8 cellular contexts compared by ENCODE assay signal in the genomic region with DNA sequence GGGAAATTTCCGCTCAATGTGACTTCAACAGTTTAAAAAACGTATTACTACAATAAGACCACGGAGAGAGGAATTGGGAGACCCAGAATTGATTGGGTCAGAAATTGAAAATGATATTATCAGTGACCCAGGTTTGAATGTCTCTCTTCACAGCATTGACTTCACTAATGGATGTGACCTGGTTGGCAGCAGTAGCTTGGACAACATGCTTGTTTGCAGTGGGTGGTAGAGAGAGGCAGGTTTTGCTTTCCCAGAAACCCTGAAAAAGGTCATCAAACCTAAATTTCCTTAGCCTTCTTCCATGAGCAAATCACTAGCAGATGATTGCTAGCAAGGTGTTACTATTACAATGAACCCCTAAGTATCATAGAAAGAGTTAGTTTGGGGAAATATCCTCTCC.
"Had no signal": no experiment of that assay in that cellular context is flagged by ENCODE, and none has a peak within 500 bp of the region (broad histone marks: within the 10 kb centered on the region; RNA-seq: fewer than 3 reads in every experiment).

No MANE protein-coding gene starts in this region.

- ATAC-seq: GM12878 had no signal

- FAIRE-seq: G401.6, GM12878, GM12891, GM12892, GM18507, GM19239 had no signal

- H3K4me3 ChIP-seq: GM12878 had no signal

- DNase-seq: GDM1, GF-D8 had no signal
